ENCODE assay signal across 6 cellular contexts in genomic region chr10:129481641-129482040, GRCh38.
"Had no signal": no experiment of that assay in that cellular context is flagged by ENCODE, and none has a peak within 500 bp of the region (broad histone marks: within the 10 kb centered on the region; RNA-seq: fewer than 3 reads in every experiment).

No MANE protein-coding gene starts in this region.

- ATAC-seq: K562 had no signal

- DNase-seq: IMR-90, KBM-7, KG1 had no signal

- H3K27ac ChIP-seq: HL-60 had no signal

- H3K4me3 ChIP-seq: K562 had no signal

- FAIRE-seq: HTR-8/SVneo, K562 had no signal
